Comparison of ENCODE assay signal across 9 cellular contexts in genomic region chr3:165202995-165203394, GRCh38. TPM values are rescaled to one million over a fixed set of nuclear protein-coding genes. Genes with fewer than 3 reads are reported as not detected.
"Had no signal": no experiment of that assay in that cellular context is flagged by ENCODE, and none has a peak within 500 bp of the region (broad histone marks: within the 10 kb centered on the region; RNA-seq: fewer than 3 reads in every experiment).

No MANE protein-coding gene starts in this region.

- FAIRE-seq: H1, H54, HTR-8/SVneo had no signal

- H2AFZ ChIP-seq: GM23248 had no signal

- H3K4me3 ChIP-seq: GM23248 had no signal

- H3K9ac ChIP-seq: GM23248 had no signal

- DNase-seq: GM23248, H9, HCEC 1CT, KG1 had no signal

- H3K27ac ChIP-seq: GM23248 had no signal

RNA-seq across cellular contexts. Expression of gene SLITRK3, which starts 6.8 kb away (rescaled TPM):
- total RNA-seq: GM23248, HT-29 had no signal
- polyA plus RNA-seq: GM23248, IgD-negative memory B cell had no signal
